ENCODE assay signal across 2 cellular contexts in the genomic region with DNA sequence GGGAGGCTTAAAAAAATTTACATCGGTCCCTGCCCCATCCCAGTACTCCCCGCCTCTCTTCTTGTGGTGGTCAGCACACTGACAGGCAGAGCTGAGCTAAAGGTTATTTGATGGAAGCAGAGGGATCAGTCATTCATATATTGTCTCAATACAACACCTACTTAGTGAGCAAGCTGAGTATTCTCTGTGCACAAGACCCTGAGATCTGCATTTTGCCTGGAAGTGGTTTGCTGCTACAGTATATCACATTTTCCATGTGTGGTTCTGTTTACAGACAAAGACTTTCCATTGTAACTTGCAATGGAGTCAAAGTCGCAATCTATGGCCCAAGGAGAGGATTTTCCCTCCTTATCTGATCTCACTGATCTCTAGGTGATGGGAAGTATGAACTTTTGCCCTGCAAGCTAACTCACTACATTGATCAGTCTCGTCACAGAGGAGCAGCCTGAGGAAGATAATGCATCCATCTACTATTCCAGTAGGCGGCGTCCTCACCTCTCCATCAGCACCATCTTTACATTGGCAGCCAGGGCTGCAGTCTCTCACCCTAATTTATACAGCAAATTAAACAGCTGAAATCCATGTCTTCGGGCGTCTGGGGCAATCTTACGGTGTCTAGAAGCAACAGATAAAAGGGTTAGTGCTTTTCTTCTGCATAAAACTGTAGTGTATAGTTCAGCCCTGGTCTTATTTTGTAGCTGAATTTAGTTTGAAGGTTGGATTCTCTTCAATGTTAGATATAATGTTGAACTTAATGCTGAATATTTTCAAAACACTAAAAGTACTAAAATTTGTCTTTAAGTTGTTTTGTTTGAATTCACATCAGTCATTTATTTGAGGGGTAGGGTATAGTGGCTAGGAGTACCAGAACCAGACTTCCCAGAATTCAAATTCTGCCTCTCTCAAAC.
A peak's percentile ranks its signal among the peaks of the same experiment; 100 is the strongest.
TF ChIP-seq lines count a peak whose summit lies in the region.

No MANE protein-coding gene starts in this region.

TF ChIP-seq in HCT116, 20 proteins besides CTCF, POLR2A, EP300 and RAD21:
- TF ChIP-seq SP1 (IDR thresholded peaks at IDR 0.05; ENCODE audit: low read depth), result no peak
- TF ChIP-seq FOSL1 (IDR thresholded peaks at IDR 0.05; ENCODE audit: low read depth), result no peak
- TF ChIP-seq YY1 (IDR thresholded peaks at IDR 0.05; ENCODE audit: extremely low read depth, insufficient replicate concordance, low read depth, low read length), result peak; percentile 39
- TF ChIP-seq JUND (IDR thresholded peaks at IDR 0.05), result no peak
- no peak for TF ChIP-seq ELF1 (IDR thresholded peaks at IDR 0.05; ENCODE audit: borderline replicate concordance, low read depth)
- TF ChIP-seq SRF (IDR thresholded peaks at IDR 0.05; ENCODE audit: low read depth), result no peak
- no peak for TF ChIP-seq EZH2phosphoT487 (IDR thresholded peaks at IDR 0.05; ENCODE audit: borderline replicate concordance)

TF ChIP-seq in SK-N-SH, 30 proteins besides CTCF, POLR2A, EP300 and RAD21:
- TF ChIP-seq, protein P1, sequence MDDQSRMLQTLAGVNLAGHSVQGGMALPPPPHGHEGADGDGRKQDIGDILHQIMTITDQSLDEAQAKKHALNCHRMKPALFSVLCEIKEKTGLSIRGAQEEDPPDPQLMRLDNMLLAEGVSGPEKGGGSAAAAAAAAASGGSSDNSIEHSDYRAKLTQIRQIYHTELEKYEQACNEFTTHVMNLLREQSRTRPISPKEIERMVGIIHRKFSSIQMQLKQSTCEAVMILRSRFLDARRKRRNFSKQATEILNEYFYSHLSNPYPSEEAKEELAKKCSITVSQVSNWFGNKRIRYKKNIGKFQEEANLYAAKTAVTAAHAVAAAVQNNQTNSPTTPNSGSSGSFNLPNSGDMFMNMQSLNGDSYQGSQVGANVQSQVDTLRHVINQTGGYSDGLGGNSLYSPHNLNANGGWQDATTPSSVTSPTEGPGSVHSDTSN (IDR thresholded peaks at IDR 0.05), result no peak
- no peak for TF ChIP-seq ELF1 (IDR thresholded peaks at IDR 0.05)
- peak; percentile 87 for TF ChIP-seq SMC3 (IDR thresholded peaks at IDR 0.05; ENCODE audit: low read depth, low read length)
- TF ChIP-seq, protein P2, sequence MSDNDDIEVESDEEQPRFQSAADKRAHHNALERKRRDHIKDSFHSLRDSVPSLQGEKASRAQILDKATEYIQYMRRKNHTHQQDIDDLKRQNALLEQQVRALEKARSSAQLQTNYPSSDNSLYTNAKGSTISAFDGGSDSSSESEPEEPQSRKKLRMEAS (IDR thresholded peaks at IDR 0.05; ENCODE audit: low read depth), result no peak
- TF ChIP-seq TCF12 (IDR thresholded peaks at IDR 0.05), result no peak
- no peak for TF ChIP-seq MEF2A (IDR thresholded peaks at IDR 0.05; ENCODE audit: borderline replicate concordance, low read depth)
- peak; percentile 11 for TF ChIP-seq CHD2 (IDR thresholded peaks at IDR 0.05; ENCODE audit: low read length, partially characterized antibody)
